1 cellular context compared by ENCODE assay signal in genomic region chr2:201071305-201072200, GRCh38.
TF ChIP-seq lines count a peak whose summit lies in the region.

HYCC2 (minus strand) TSS chr2:201071671; CDS start chr2:201024009, 47,662 bp downstream.
NDUFB3 (plus strand) TSS chr2:201072001; CDS start chr2:201078883, 6,882 bp downstream.

TF ChIP-seq in HCT116, 20 proteins besides CTCF, POLR2A, EP300 and RAD21 (continued from another document):
- TF ChIP-seq REST (IDR thresholded peaks at IDR 0.05; ENCODE audit: low read depth) = no peak
- TF ChIP-seq POLR2AphosphoS5 (IDR thresholded peaks at IDR 0.05; ENCODE audit: low read depth, low read length) = peak; percentile 79
- peak; percentile 33; the same call in 1 of the 2 replicates for TF ChIP-seq JUND (IDR thresholded peaks at IDR 0.05)
- TF ChIP-seq ATF3 (IDR thresholded peaks at IDR 0.05) = no peak
- peak; percentile 36; the same call in 1 of the 2 replicates for TF ChIP-seq ELF1 (IDR thresholded peaks at IDR 0.05; ENCODE audit: borderline replicate concordance, low read depth)
